In the genomic region with DNA sequence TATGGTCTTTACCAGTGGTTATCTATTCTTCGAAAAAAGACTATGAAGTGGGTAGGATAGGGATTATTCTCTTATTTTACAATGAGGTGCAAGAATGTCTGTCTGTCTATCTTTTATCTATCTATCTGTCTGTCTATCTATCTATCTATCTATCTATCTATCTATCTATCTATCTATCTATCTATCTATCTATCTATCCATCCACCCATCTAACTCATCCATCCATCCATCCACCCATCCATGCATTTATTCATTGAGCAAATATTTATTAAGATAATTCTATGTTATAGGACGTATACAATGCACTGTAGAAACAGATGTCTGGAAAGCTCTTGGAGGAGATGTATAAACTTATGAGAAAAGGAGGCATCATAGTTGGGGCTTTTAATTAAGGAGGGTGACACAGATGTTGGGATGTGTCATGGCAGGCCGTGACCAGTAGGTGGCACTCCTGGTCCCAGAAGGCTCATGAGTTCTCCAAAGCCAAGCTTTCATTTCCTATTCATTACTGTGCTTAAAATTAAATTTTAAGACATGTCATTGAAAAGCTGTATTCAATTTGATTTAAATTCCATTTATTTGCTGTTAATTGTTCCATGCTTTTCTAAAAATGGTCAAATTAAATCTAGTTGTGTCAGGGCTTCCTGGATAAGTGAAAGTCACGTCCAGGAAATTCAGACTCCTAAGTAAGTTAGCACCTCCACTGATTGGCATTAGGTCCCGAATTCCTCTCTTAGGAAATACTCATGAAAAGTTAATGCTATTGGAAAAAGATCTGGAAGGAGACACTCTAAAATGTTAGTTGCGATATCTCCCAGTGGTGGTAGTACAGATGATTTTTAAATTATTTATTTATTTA, we compare ENCODE assay signal across 8 cellular contexts. TPM values are rescaled to one million over a fixed set of nuclear protein-coding genes. Genes with fewer than 3 reads are reported as not detected.
DNase-seq lines count a peak whose midpoint lies in the region; ATAC-seq, FAIRE-seq and TF ChIP-seq lines count a peak whose summit lies in the region.

No MANE protein-coding gene starts in this region.

- H3K4me2 ChIP-seq in SK-N-SH = no peak overlapping the region

- H3K9me3 ChIP-seq in SK-N-SH (no peaks in the 10 kb centered on the region), cardiac muscle cell (ENCODE audit: low read depth) (no peaks in the 10 kb centered on the region)

- H3K27me3 ChIP-seq in SK-N-SH (ENCODE audit: insufficient read depth) (peaks cover 7% of the 10 kb centered on the region; the same call in 1 of the 2 replicates), cardiac muscle cell (no peaks in the 10 kb centered on the region)

- H3K9ac ChIP-seq in SK-N-SH = no peak overlapping the region

- no peaks in the 10 kb centered on the region for H3K36me3 ChIP-seq in SK-N-SH (replicated peaks in 1 of 2; ENCODE audit: control insufficient read depth in 1 of 2, insufficient read depth in 2 of 2, low read length in 1 of 2)
- no peaks in the 10 kb centered on the region for H3K36me3 ChIP-seq in cardiac muscle cell

- POLR2A ChIA-PET in SK-N-SH (lab: Yijun Ruan, JAX) = no interaction called here
- POLR2A ChIA-PET in activated naive CD8-positive, alpha-beta T cell treated with anti-CD3 and anti-CD28 coated beads, Interleukin-2, amount 10 ng/mL, durations not matched to agents 7 days and 5 days (lab: Charles Lee) = interaction anchor here (0.7 kb wide), 1 partner anchor 170 kb away, joined by 3 read pairs; no protein-coding TSS in a partner anchor

- no peak for FAIRE-seq in HTR-8/SVneo (lab: Jason Lieb, UNC)

- ATAC-seq in GM18861 (IDR thresholded peaks at IDR 0.05; ENCODE audit: unreplicated experiment) (peak; percentile 54), GM19467 (IDR thresholded peaks at IDR 0.05; ENCODE audit: unreplicated experiment) (no peak)
- peak; percentile 58 for ATAC-seq in activated naive CD8-positive, alpha-beta T cell treated with anti-CD3 and anti-CD28 coated beads, Interleukin-2, amount 10 ng/mL, durations not matched to agents 7 days and 5 days (ENCODE audit: low read depth)

- no peak for TF ChIP-seq EP300 in SK-N-SH (IDR thresholded peaks at IDR 0.05; ENCODE audit: borderline replicate concordance in 1 of 2, low read depth in 1 of 2, low read length in 1 of 2)

- H3K27ac ChIP-seq in SK-N-SH (ENCODE audit: low read depth in 2 of 2, low read length in 1 of 2) (no peak overlapping the region), cardiac muscle cell (no peak overlapping the region)

- DNase-seq in AG10803 (ENCODE audit: low read depth) (peak; percentile 57), HTR-8/SVneo (ENCODE audit: insufficient read length, low spot score) (peak; percentile 49), SK-N-SH (peak; percentile 73), cardiac muscle cell (ENCODE audit: low read depth in 1 of 2, low spot score in 1 of 2) (peak; percentile 73 to 74), retina (peak; percentile 77)
- peak; percentile 71 for DNase-seq in activated naive CD8-positive, alpha-beta T cell treated with anti-CD3 and anti-CD28 coated beads, Interleukin-2, amount 10 ng/mL, durations not matched to agents 7 days and 5 days

- H3K27ac Mint-ChIP-seq in activated naive CD8-positive, alpha-beta T cell treated with anti-CD3 and anti-CD28 coated beads, Interleukin-2, amount 10 ng/mL, durations not matched to agents 7 days and 5 days = no peak overlapping the region

- WGBS in SK-N-SH (ENCODE audit: low lambda C conversion rate) = 51% methylated on average over 6 of the region's 6 CpGs

- H3K9me3 Mint-ChIP-seq in activated naive CD8-positive, alpha-beta T cell treated with anti-CD3 and anti-CD28 coated beads, Interleukin-2, amount 10 ng/mL, durations not matched to agents 7 days and 5 days = no peaks in the 10 kb centered on the region

- no peaks in the 10 kb centered on the region for H3K4me1 ChIP-seq in SK-N-SH (ENCODE audit: control insufficient read depth in 1 of 2, insufficient read depth in 2 of 2, low read depth in 1 of 2, low read length in 1 of 2)
- H3K4me1 ChIP-seq in cardiac muscle cell (ENCODE audit: low read depth) = no peaks in the 10 kb centered on the region

- no peaks in the 10 kb centered on the region for H3K36me3 Mint-ChIP-seq in activated naive CD8-positive, alpha-beta T cell treated with anti-CD3 and anti-CD28 coated beads, Interleukin-2, amount 10 ng/mL, durations not matched to agents 7 days and 5 days

- peak overlapping the region; percentile 15; the same call in 1 of the 2 replicates for H3K4me3 ChIP-seq in AG10803 (ENCODE audit: low read length)
- peak overlapping the region in 1 of 2 experiments; percentile 24; a peak in 1 of 4 replicates for H3K4me3 ChIP-seq in SK-N-SH (ENCODE audit: low read depth in 2 of 2, low read length in 1 of 2)
- no peak overlapping the region for H3K4me3 ChIP-seq in cardiac muscle cell

- no peaks in the 10 kb centered on the region for H3K9me2 ChIP-seq in SK-N-SH

- CTCF ChIA-PET in SK-N-SH (lab: Yijun Ruan, JAX) = interaction anchor here (0.6 to 7.6 kb wide), 87 partner anchors 8 to 1072 kb away, joined by 3 to 152 read pairs (median 3); a partner anchor contains a TSS

- H3K4me1 Mint-ChIP-seq in activated naive CD8-positive, alpha-beta T cell treated with anti-CD3 and anti-CD28 coated beads, Interleukin-2, amount 10 ng/mL, durations not matched to agents 7 days and 5 days = no peaks in the 10 kb centered on the region

- TF ChIP-seq CTCF in AG10803 (conservative IDR thresholded peaks at IDR 0.05; ENCODE audit: low read length) (peak; percentile 98), SK-N-SH (IDR thresholded peaks at IDR 0.05) (peak; percentile 97), cardiac muscle cell (IDR thresholded peaks at IDR 0.05; ENCODE audit: low read depth, low read length) (peak; percentile 97)

- H2AFZ ChIP-seq in SK-N-SH (ENCODE audit: low read depth) = no peak overlapping the region

- no peaks in the 10 kb centered on the region for H4K20me1 ChIP-seq in SK-N-SH (ENCODE audit: insufficient read depth)

- TF ChIP-seq RAD21 in SK-N-SH (IDR thresholded peaks at IDR 0.05; ENCODE audit: low read length) = peak; percentile 77

- no peak overlapping the region for H3K4me3 Mint-ChIP-seq in activated naive CD8-positive, alpha-beta T cell treated with anti-CD3 and anti-CD28 coated beads, Interleukin-2, amount 10 ng/mL, durations not matched to agents 7 days and 5 days

- H3K79me2 ChIP-seq in SK-N-SH (ENCODE audit: insufficient read depth) = no peaks in the 10 kb centered on the region

- peaks cover 2% of the 10 kb centered on the region for H3K27me3 Mint-ChIP-seq in activated naive CD8-positive, alpha-beta T cell treated with anti-CD3 and anti-CD28 coated beads, Interleukin-2, amount 10 ng/mL, durations not matched to agents 7 days and 5 days

- H3F3A ChIP-seq in SK-N-SH (replicated peaks; ENCODE audit: insufficient read depth) = no peaks in the 10 kb centered on the region

TF ChIP-seq in SK-N-SH, 30 proteins besides CTCF, POLR2A, EP300 and RAD21:
- TF ChIP-seq NFIC (IDR thresholded peaks at IDR 0.05; ENCODE audit: borderline replicate concordance) (no peak), TEAD4 (IDR thresholded peaks at IDR 0.05; ENCODE audit: borderline replicate concordance, insufficient read depth) (no peak), SMC3 (IDR thresholded peaks at IDR 0.05; ENCODE audit: low read depth, low read length) (peak; percentile 61), FOXJ3 (CRISPR knock-in tag; IDR thresholded peaks at IDR 0.05) (no peak), RCOR1 (IDR thresholded peaks at IDR 0.05; ENCODE audit: low read length) (0 out of 2 replicates have a peak, but pooled peaks have one; percentile 22)
- TF ChIP-seq, protein P1, sequence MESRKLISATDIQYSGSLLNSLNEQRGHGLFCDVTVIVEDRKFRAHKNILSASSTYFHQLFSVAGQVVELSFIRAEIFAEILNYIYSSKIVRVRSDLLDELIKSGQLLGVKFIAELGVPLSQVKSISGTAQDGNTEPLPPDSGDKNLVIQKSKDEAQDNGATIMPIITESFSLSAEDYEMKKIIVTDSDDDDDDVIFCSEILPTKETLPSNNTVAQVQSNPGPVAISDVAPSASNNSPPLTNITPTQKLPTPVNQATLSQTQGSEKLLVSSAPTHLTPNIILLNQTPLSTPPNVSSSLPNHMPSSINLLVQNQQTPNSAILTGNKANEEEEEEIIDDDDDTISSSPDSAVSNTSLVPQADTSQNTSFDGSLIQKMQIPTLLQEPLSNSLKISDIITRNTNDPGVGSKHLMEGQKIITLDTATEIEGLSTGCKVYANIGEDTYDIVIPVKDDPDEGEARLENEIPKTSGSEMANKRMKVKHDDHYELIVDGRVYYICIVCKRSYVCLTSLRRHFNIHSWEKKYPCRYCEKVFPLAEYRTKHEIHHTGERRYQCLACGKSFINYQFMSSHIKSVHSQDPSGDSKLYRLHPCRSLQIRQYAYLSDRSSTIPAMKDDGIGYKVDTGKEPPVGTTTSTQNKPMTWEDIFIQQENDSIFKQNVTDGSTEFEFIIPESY (IDR thresholded peaks at IDR 0.05; ENCODE audit: borderline replicate concordance, low read depth) = no peak

RNA-seq across cellular contexts. Expression of a gene that starts 19.0 kb away (rescaled TPM):
- polyA plus RNA-seq in SK-N-SH (2012; rRNA removed) (2.5 and 2.7 TPM in 2 replicates), cardiac muscle cell (5.8 and 9.6 TPM in 2 replicates)
- 2.0 and 2.1 TPM in 2 replicates for polyA plus RNA-seq in SK-N-SH (2012; cell fraction: cytosol; rRNA removed)
- polyA plus RNA-seq in SK-N-SH (2012; cell fraction: nucleus; rRNA removed) = 2.9 and 3.6 TPM in 2 replicates
- total RNA-seq in activated naive CD8-positive, alpha-beta T cell treated with anti-CD3 and anti-CD28 coated beads, Interleukin-2, amount 10 ng/mL, durations not matched to agents 7 days and 5 days = 10 to 100 TPM; 26.9 to 27.0 TPM
- 5.2 and 11.2 TPM in 2 replicates for total RNA-seq in cardiac muscle cell

RNA-seq across cellular contexts. Expression of a gene that starts 57.9 kb away (rescaled TPM):
- polyA plus RNA-seq in SK-N-SH (2012; rRNA removed) = not detected in 2 replicates
- polyA plus RNA-seq in SK-N-SH (2012; cell fraction: cytosol; rRNA removed) = 0.04 TPM in 1 of 2 replicates, not detected in the other
- not detected in 2 replicates for polyA plus RNA-seq in SK-N-SH (2012; cell fraction: nucleus; rRNA removed)
- not detected for total RNA-seq in activated naive CD8-positive, alpha-beta T cell treated with anti-CD3 and anti-CD28 coated beads, Interleukin-2, amount 10 ng/mL, durations not matched to agents 7 days and 5 days
- 337 and 592 TPM in 2 replicates for total RNA-seq in cardiac muscle cell
- polyA plus RNA-seq in cardiac muscle cell = 606 and 869 TPM in 2 replicates

Comparison
In these comparisons a context has a peak if more than half of its experiments do, and no peak if none do; other contexts are left out.
1. RNA of a gene that starts 57.9 kb away (total RNA-seq): 337 to 592 TPM in cardiac muscle cell; not detected in activated naive CD8-positive, alpha-beta T cell treated with anti-CD3 and anti-CD28 coated beads, Interleukin-2, amount 10 ng/mL, durations not matched to agents 7 days and 5 days; every median in the first group is over 100 times any median in the second.
2. Peak in every context shown above with its lines, with median percentiles within 50 percentile points of each other: DNase-seq and CTCF ChIP-seq.